1 cellular context compared by ENCODE assay signal in the genomic region with DNA sequence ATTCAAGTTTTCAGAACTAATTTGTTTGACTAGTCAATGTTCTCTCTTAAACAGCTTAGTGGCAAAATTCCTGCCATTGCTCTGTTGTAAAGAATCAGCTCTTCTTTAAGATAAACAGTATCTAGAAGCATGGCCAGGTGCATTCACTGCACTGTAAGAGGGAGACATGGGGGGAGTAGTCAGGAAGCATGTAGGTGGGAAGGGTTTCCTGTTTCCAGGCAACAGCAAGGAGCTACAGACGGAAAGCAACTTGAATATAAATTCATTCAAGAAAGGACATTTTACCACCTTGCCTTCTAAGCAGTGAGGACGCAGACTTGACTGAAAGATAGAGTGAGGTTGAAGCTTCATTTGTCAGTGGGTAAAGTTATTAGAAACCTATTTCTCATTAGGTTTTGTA.
TF ChIP-seq lines count a peak whose summit lies in the region.

No MANE protein-coding gene starts in this region.

TF ChIP-seq in endothelial cell of umbilical vein, 7 proteins besides CTCF, POLR2A, EP300 and RAD21 (continued from another document):
- no peak for TF ChIP-seq GATA2 (IDR thresholded peaks at IDR 0.05; ENCODE audit: insufficient read depth, insufficient read length, low read depth, low read length)
- TF ChIP-seq JUN (IDR thresholded peaks at IDR 0.05; ENCODE audit: borderline replicate concordance, insufficient read depth, insufficient read length, low read depth), result no peak
- no peak for TF ChIP-seq FOS (IDR thresholded peaks at IDR 0.05; ENCODE audit: borderline replicate concordance, insufficient read depth, low read length)
- TF ChIP-seq, protein P1, sequence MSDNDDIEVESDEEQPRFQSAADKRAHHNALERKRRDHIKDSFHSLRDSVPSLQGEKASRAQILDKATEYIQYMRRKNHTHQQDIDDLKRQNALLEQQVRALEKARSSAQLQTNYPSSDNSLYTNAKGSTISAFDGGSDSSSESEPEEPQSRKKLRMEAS (IDR thresholded peaks at IDR 0.05; ENCODE audit: insufficient read depth, insufficient read length), result no peak
